In the genomic region with DNA sequence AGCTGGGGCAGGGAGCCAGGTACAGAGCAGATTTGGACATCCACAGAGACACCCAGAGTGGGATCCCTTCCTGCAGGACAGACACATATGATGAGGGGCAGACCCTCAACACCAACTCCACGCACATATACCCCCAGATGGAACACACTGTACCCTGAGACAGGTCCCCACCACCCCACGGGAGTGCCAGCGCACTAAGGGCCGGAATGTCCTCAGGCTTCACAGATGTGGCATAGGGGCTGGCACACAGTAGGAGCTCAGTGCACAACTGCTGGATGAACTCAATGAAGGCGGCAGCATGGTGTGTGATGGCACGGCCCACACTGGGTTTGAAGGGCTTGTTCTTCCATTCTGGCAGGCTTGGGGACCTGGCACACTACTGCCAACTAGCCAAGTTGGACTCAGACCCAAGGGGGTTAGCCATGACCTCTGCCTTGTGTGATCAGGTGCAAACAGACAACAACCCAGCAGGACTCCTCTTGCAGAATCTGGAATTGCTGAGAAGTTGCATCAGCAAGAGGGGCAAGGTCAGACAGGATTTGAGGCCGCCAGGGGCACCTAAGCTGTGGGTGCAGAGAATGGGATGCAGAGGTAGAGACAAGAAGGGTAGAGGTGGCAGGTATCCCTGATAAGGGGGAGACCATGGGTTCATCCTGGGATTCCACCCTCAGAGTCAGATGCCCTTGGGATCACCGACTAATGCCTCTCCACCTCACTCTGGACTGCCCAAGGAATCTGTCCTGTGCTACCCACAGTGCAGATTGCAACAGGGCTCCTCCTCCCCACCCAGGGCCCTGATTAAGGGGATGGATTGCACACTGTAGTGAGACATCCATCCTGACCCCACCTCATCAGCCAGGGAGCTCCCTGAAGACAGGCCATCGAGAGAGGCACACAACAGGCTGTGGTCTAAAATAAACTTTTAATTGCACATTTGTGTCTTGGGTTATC, we compare ENCODE assay signal across 14 cellular contexts. TPM values are rescaled to one million over a fixed set of nuclear protein-coding genes. Genes with fewer than 3 reads are reported as not detected.
A peak's percentile ranks its signal among the peaks of the same experiment; 100 is the strongest.
DNase-seq lines count a peak whose midpoint lies in the region; ATAC-seq and TF ChIP-seq lines count a peak whose summit lies in the region.
"Had no signal": no experiment of that assay in that cellular context is flagged by ENCODE, and none has a peak within 500 bp of the region (broad histone marks: within the 10 kb centered on the region; RNA-seq: fewer than 3 reads in every experiment).

No MANE protein-coding gene starts in this region.

- H3K4me3 ChIP-seq in body of pancreas = no peak overlapping the region
- H3K4me3 ChIP-seq: MG63 had no signal

- peak overlapping the region; percentile 52 for H3K27ac Mint-ChIP-seq in endothelial cell (ENCODE audit: unreplicated experiment)
- H3K27ac Mint-ChIP-seq in stimulated activated effector memory CD8-positive, alpha-beta T cell treated with anti-CD3 and anti-CD28 coated beads, Interleukin-12 subunit alpha, Interleukin-12 subunit beta, amount 100 ng/mL, for 72 hours = no peak overlapping the region

- H3K27ac ChIP-seq in body of pancreas = no peak overlapping the region
- H3K27ac ChIP-seq: VCaP had no signal

- DNase-seq in Right ventricle myocardium inferior (ENCODE audit: missing footprints) (peak; percentile 34), left cardiac atrium (no peak), endothelial cell (ENCODE audit: low spot score) (no peak), NCI-H526 treated with DMSO at 0.1 percent for 48 hours (lab: John Stamatoyannopoulos, UW) (no peak), body of pancreas (no peak)
- no peak for DNase-seq in stimulated activated effector memory CD8-positive, alpha-beta T cell treated with anti-CD3 and anti-CD28 coated beads, Interleukin-12 subunit alpha, Interleukin-12 subunit beta, amount 100 ng/mL, for 72 hours (ENCODE audit: low spot score in 2 of 2)
- DNase-seq in stimulated activated CD4-positive, alpha-beta T cell treated with anti-CD3 and anti-CD28 coated beads, Interleukin-2, amount 100 ng/mL, for 24 hours = no peak
- DNase-seq: activated effector memory CD4-positive, alpha-beta T cell treated with anti-CD3 and anti-CD28 coated beads, Interleukin-2, amount 50 U/mL, for 16 hours; C1 segment of cervical spinal cord; MG63; nucleus accumbens had no signal

- no peaks in the 10 kb centered on the region for H3K9me3 ChIP-seq in body of pancreas
- H3K9me3 ChIP-seq: MG63 had no signal

- intact Hi-C loops in Right ventricle myocardium inferior (cut with DNase I) = loop anchor here (5.0 kb wide), 2 partner anchors 82 to 138 kb away; no protein-coding TSS in a partner anchor
- intact Hi-C loops in left cardiac atrium (cut with DNase I) = loop anchor here (5.0 kb wide), 1 partner anchor 82 kb away; no protein-coding TSS in a partner anchor
- intact Hi-C loops in body of pancreas (cut with DNase I) = loop anchor here (5.0 kb wide), 1 partner anchor 82 kb away; no protein-coding TSS in a partner anchor

- 79 to 84% methylated on average over 3 to 8 of the region's 9 CpGs for WGBS in body of pancreas, 2 donors

- peaks cover 20% of the 10 kb centered on the region for H3K4me1 Mint-ChIP-seq in endothelial cell (ENCODE audit: unreplicated experiment)
- peaks cover 39% of the 10 kb centered on the region for H3K4me1 Mint-ChIP-seq in stimulated activated effector memory CD8-positive, alpha-beta T cell treated with anti-CD3 and anti-CD28 coated beads, Interleukin-12 subunit alpha, Interleukin-12 subunit beta, amount 100 ng/mL, for 72 hours

- peaks cover 25% of the 10 kb centered on the region for H3K4me1 ChIP-seq in body of pancreas

- ATAC-seq in Right ventricle myocardium inferior (no peak), left cardiac atrium (no peak), body of pancreas (no peak)
- no peak for ATAC-seq in stimulated activated effector memory CD8-positive, alpha-beta T cell treated with anti-CD3 and anti-CD28 coated beads, Interleukin-12 subunit alpha, Interleukin-12 subunit beta, amount 100 ng/mL, for 72 hours

- H3K27me3 Mint-ChIP-seq in endothelial cell (ENCODE audit: unreplicated experiment) = peaks cover 3% of the 10 kb centered on the region

- no peaks in the 10 kb centered on the region for H3K36me3 Mint-ChIP-seq in endothelial cell (ENCODE audit: low read depth, unreplicated experiment)
- no peaks in the 10 kb centered on the region for H3K36me3 Mint-ChIP-seq in stimulated activated effector memory CD8-positive, alpha-beta T cell treated with anti-CD3 and anti-CD28 coated beads, Interleukin-12 subunit alpha, Interleukin-12 subunit beta, amount 100 ng/mL, for 72 hours

- TF ChIP-seq CTCF in endothelial cell (IDR thresholded peaks at IDR 0.05; ENCODE audit: unreplicated experiment) (no peak), body of pancreas (IDR thresholded peaks at IDR 0.05) (no peak)

- no peaks in the 10 kb centered on the region for H3K36me3 ChIP-seq in body of pancreas (replicated peaks in 1 of 2; ENCODE audit: insufficient read depth in 1 of 2, low read depth in 2 of 2)
- H3K36me3 ChIP-seq: MG63 had no signal

- no peaks in the 10 kb centered on the region for H3K9me3 Mint-ChIP-seq in endothelial cell (ENCODE audit: unreplicated experiment)
- H3K9me3 Mint-ChIP-seq in stimulated activated effector memory CD8-positive, alpha-beta T cell treated with anti-CD3 and anti-CD28 coated beads, Interleukin-12 subunit alpha, Interleukin-12 subunit beta, amount 100 ng/mL, for 72 hours = no peaks in the 10 kb centered on the region

- no peak overlapping the region for H3K4me3 Mint-ChIP-seq in endothelial cell (ENCODE audit: unreplicated experiment)
- peak overlapping the region; percentile 21 for H3K4me3 Mint-ChIP-seq in stimulated activated effector memory CD8-positive, alpha-beta T cell treated with anti-CD3 and anti-CD28 coated beads, Interleukin-12 subunit alpha, Interleukin-12 subunit beta, amount 100 ng/mL, for 72 hours

- 0 out of 2 replicates have a peak, but pooled peaks have one; percentile 23 for TF ChIP-seq POLR2A in Raji (IDR thresholded peaks at IDR 0.05; ENCODE audit: insufficient read depth, low read depth, low read length)
- no peak for TF ChIP-seq POLR2A in body of pancreas (IDR thresholded peaks at IDR 0.05)

- H3K27me3 ChIP-seq in body of pancreas = no peaks in the 10 kb centered on the region
- H3K27me3 ChIP-seq: MG63 had no signal

RNA-seq across cellular contexts. Expression of gene C22orf15, which starts 2.4 kb away (rescaled TPM):
- total RNA-seq in Right ventricle myocardium inferior = not detected
- total RNA-seq in left cardiac atrium = not detected
- total RNA-seq in endothelial cell (ENCODE audit: unreplicated experiment) = 2.0 TPM
- total RNA-seq in body of pancreas = not detected

RNA-seq across cellular contexts. Expression of gene CHCHD10, which starts 2.6 kb away (rescaled TPM):
- total RNA-seq in Right ventricle myocardium inferior = 1,642 TPM
- 1,000 to 10,000 TPM in 1 of 2 donors, 100 to 1,000 TPM in 1; 958 to 1,106 TPM for total RNA-seq in left cardiac atrium
- total RNA-seq in endothelial cell (ENCODE audit: unreplicated experiment) = 55.8 TPM
- total RNA-seq in body of pancreas = 100 to 1,000 TPM in 1 of 2 donors, 10 to 100 TPM in 1; 18.2 to 116 TPM

RNA-seq across cellular contexts. Expression of gene MMP11, which starts 7.4 kb away (rescaled TPM):
- total RNA-seq in Right ventricle myocardium inferior (28.0 TPM), left cardiac atrium (10 to 100 TPM in 1 of 2 donors, 1 to 10 TPM in 1; 5.6 to 10.0 TPM), endothelial cell (ENCODE audit: unreplicated experiment) (3.4 TPM), body of pancreas (1 to 10 TPM; 1.0 to 2.0 TPM)

RNA-seq across cellular contexts. Expression of gene VPREB3, which starts 11.0 kb away (rescaled TPM):
- 0.43 TPM for total RNA-seq in Right ventricle myocardium inferior
- 1 to 10 TPM in 1 of 2 donors, under 1 TPM in 1; 0.53 to 1.3 TPM for total RNA-seq in left cardiac atrium
- not detected for total RNA-seq in endothelial cell (ENCODE audit: unreplicated experiment)
- not detected for total RNA-seq in body of pancreas
- total RNA-seq: fibroblast of villous mesenchyme had no signal

RNA-seq across cellular contexts. Expression of gene ZNF70, which starts 14.3 kb away (rescaled TPM):
- total RNA-seq in Right ventricle myocardium inferior (3.2 TPM), left cardiac atrium (1 to 10 TPM; 4.9 to 5.6 TPM), endothelial cell (ENCODE audit: unreplicated experiment) (8.0 TPM), body of pancreas (1 to 10 TPM; 4.2 to 9.9 TPM)

Comparison
In these comparisons a context has a peak if more than half of its experiments do, and no peak if none do; other contexts are left out.
1. RNA of gene CHCHD10, which starts 2.6 kb away (total RNA-seq): 1,642 TPM in Right ventricle myocardium inferior (single experiment) and 958 to 1,106 TPM in left cardiac atrium; 18.2 to 116 TPM in body of pancreas and 55.8 TPM in endothelial cell (single experiment); every median in the first group is over 4 times any median in the second.